Comparison of ENCODE assay signal across 14 cellular contexts in the genomic region with DNA sequence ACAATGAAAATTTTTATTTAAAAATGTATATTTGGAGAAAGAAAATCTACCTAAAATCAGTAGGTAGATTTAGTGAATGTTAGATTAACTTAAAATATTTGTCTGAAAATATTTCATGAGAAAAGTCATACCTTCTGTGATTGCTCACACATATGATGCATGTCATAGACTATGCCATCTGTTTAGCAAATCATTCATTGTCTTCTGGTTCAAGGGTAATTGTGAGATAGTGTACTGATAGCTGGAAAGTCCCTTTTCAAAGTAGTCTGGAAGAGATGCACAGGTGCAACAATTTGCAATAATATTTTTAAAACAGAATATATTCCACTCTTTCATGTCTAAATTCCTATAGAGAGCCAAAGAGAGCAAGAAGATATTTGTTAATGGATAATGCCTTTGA.
"Had no signal": no experiment of that assay in that cellular context is flagged by ENCODE, and none has a peak within 500 bp of the region (broad histone marks: within the 10 kb centered on the region; RNA-seq: fewer than 3 reads in every experiment).

No MANE protein-coding gene starts in this region.

- H2AFZ ChIP-seq: parathyroid adenoma had no signal

- H3K27ac Mint-ChIP-seq: activated CD4-positive, alpha-beta memory T cell treated with anti-CD3 and anti-CD28 coated beads, Interleukin-2, amount 10 ng/mL, durations not matched to agents 7 days and 5 days; naive B cell; stimulated activated naive CD8-positive, alpha-beta T cell treated with anti-CD3 and anti-CD28 coated beads, Interleukin-15, amount 100 ng/mL, for 72 hours had no signal

- H3K27me3 Mint-ChIP-seq: activated CD4-positive, alpha-beta memory T cell treated with anti-CD3 and anti-CD28 coated beads, Interleukin-2, amount 10 ng/mL, durations not matched to agents 7 days and 5 days; naive B cell; stimulated activated naive CD8-positive, alpha-beta T cell treated with anti-CD3 and anti-CD28 coated beads, Interleukin-15, amount 100 ng/mL, for 72 hours had no signal

- H3K4me1 Mint-ChIP-seq: activated CD4-positive, alpha-beta memory T cell treated with anti-CD3 and anti-CD28 coated beads, Interleukin-2, amount 10 ng/mL, durations not matched to agents 7 days and 5 days; naive B cell; stimulated activated naive CD8-positive, alpha-beta T cell treated with anti-CD3 and anti-CD28 coated beads, Interleukin-15, amount 100 ng/mL, for 72 hours had no signal

- DNase-seq: activated CD4-positive, alpha-beta memory T cell treated with anti-CD3 and anti-CD28 coated beads, Interleukin-2, amount 10 ng/mL, durations not matched to agents 7 days and 5 days; activated CD4-positive, alpha-beta T cell treated with anti-CD3 and anti-CD28 coated beads for 1 hour; activated CD8-positive, alpha-beta memory T cell treated with anti-CD3 and anti-CD28 coated beads, Interleukin-2, amount 50 U/mL, for 4 hours; activated T-cell treated with anti-CD3 and anti-CD28 coated beads, Interleukin-2, amount 50 U/mL, for 72 hours; glutamatergic neuron; naive B cell; retina; stimulated activated CD4-positive, alpha-beta T cell treated with anti-CD3 and anti-CD28 coated beads, Interleukin-4, amount 100 ng/mL, for 4 hours; stimulated activated naive CD8-positive, alpha-beta T cell treated with anti-CD3 and anti-CD28 coated beads, Interleukin-15, amount 100 ng/mL, for 72 hours; uterus had no signal

- H3K79me2 ChIP-seq: parathyroid adenoma had no signal

- H3K4me3 Mint-ChIP-seq: activated CD4-positive, alpha-beta memory T cell treated with anti-CD3 and anti-CD28 coated beads, Interleukin-2, amount 10 ng/mL, durations not matched to agents 7 days and 5 days; activated T-cell treated with anti-CD3 and anti-CD28 coated beads, Interleukin-2, amount 50 U/mL, for 72 hours; naive B cell; stimulated activated naive CD8-positive, alpha-beta T cell treated with anti-CD3 and anti-CD28 coated beads, Interleukin-15, amount 100 ng/mL, for 72 hours had no signal

- H3K4me1 ChIP-seq: parathyroid adenoma, uterus had no signal

- H3K9ac ChIP-seq: parathyroid adenoma had no signal

- H3K4me3 ChIP-seq: ascending aorta, skin epidermis, uterus had no signal

- H3K9me3 Mint-ChIP-seq: activated CD4-positive, alpha-beta memory T cell treated with anti-CD3 and anti-CD28 coated beads, Interleukin-2, amount 10 ng/mL, durations not matched to agents 7 days and 5 days; activated T-cell treated with anti-CD3 and anti-CD28 coated beads, Interleukin-2, amount 50 U/mL, for 72 hours; stimulated activated naive CD8-positive, alpha-beta T cell treated with anti-CD3 and anti-CD28 coated beads, Interleukin-15, amount 100 ng/mL, for 72 hours had no signal

- H3K27ac ChIP-seq: ascending aorta, parathyroid adenoma, skin epidermis, uterus had no signal

- H3K27me3 ChIP-seq: ascending aorta, uterus had no signal

- ATAC-seq: activated T-cell treated with anti-CD3 and anti-CD28 coated beads, Interleukin-2, amount 50 U/mL, for 72 hours; esophagus mucosa; stimulated activated naive CD8-positive, alpha-beta T cell treated with anti-CD3 and anti-CD28 coated beads, Interleukin-15, amount 100 ng/mL, for 72 hours had no signal

- H3K36me3 ChIP-seq: ascending aorta, uterus had no signal

- H3K36me3 Mint-ChIP-seq: naive B cell had no signal
